In genomic region chr4:25863906-25864418, GRCh38 we compare ENCODE assay signal across 10 cellular contexts. TPM values are rescaled to one million over a fixed set of nuclear protein-coding genes. Genes with fewer than 3 reads are reported as not detected.
DNase-seq lines count a peak whose midpoint lies in the region; ATAC-seq lines count a peak whose summit lies in the region.
"Had no signal": no experiment of that assay in that cellular context is flagged by ENCODE, and none has a peak within 500 bp of the region (broad histone marks: within the 10 kb centered on the region; RNA-seq: fewer than 3 reads in every experiment).

No MANE protein-coding gene starts in this region.

- H3K27me3 Mint-ChIP-seq in activated CD8-positive, alpha-beta memory T cell treated with anti-CD3 and anti-CD28 coated beads, Interleukin-2, amount 10 ng/mL, durations not matched to agents 7 days and 5 days, result no peaks in the 10 kb centered on the region
- H3K27me3 Mint-ChIP-seq in activated CD4-positive, alpha-beta memory T cell treated with anti-CD3 and anti-CD28 coated beads, Interleukin-2, amount 10 ng/mL, durations not matched to agents 7 days and 5 days, result no peaks in the 10 kb centered on the region
- no peaks in the 10 kb centered on the region for H3K27me3 Mint-ChIP-seq in stimulated activated memory B cell treated with anti-CD40 and anti-IgM and Interleukin-4, amounts not matched to agents 10 μg/mL and 1 μg/mL and 100 μg/mL, for 72 hours

- no peak overlapping the region for H3K27ac Mint-ChIP-seq in activated CD8-positive, alpha-beta memory T cell treated with anti-CD3 and anti-CD28 coated beads, Interleukin-2, amount 10 ng/mL, durations not matched to agents 7 days and 5 days
- H3K27ac Mint-ChIP-seq in activated CD4-positive, alpha-beta memory T cell treated with anti-CD3 and anti-CD28 coated beads, Interleukin-2, amount 10 ng/mL, durations not matched to agents 7 days and 5 days, result peak overlapping the region; percentile 71
- H3K27ac Mint-ChIP-seq in stimulated activated memory B cell treated with anti-CD40 and anti-IgM and Interleukin-4, amounts not matched to agents 10 μg/mL and 1 μg/mL and 100 μg/mL, for 72 hours, result peak overlapping the region; percentile 84

- peaks cover 15% of the 10 kb centered on the region for H3K36me3 Mint-ChIP-seq in activated CD8-positive, alpha-beta memory T cell treated with anti-CD3 and anti-CD28 coated beads, Interleukin-2, amount 10 ng/mL, durations not matched to agents 7 days and 5 days
- peaks cover 18% of the 10 kb centered on the region for H3K36me3 Mint-ChIP-seq in activated CD4-positive, alpha-beta memory T cell treated with anti-CD3 and anti-CD28 coated beads, Interleukin-2, amount 10 ng/mL, durations not matched to agents 7 days and 5 days (ENCODE audit: low read depth)
- peaks cover 31% of the 10 kb centered on the region for H3K36me3 Mint-ChIP-seq in stimulated activated memory B cell treated with anti-CD40 and anti-IgM and Interleukin-4, amounts not matched to agents 10 μg/mL and 1 μg/mL and 100 μg/mL, for 72 hours

- POLR2A ChIA-PET in activated CD4-positive, alpha-beta memory T cell treated with anti-CD3 and anti-CD28 coated beads, Interleukin-2, amount 10 ng/mL, durations not matched to agents 7 days and 5 days (lab: Charles Lee), result interaction anchor here (1.0 to 3.7 kb wide), 2 partner anchors 10 to 50 kb away, joined by 4 to 12 read pairs; partner anchors contain the start of gene SMIM20

- CTCF ChIA-PET in activated CD8-positive, alpha-beta memory T cell treated with anti-CD3 and anti-CD28 coated beads, Interleukin-2, amount 10 ng/mL, durations not matched to agents 7 days and 5 days (lab: Charles Lee), result interaction anchor here (1.0 to 2.8 kb wide), 3 partner anchors 10 to 49 kb away, joined by 3 to 8 read pairs (median 5); partner anchors contain the start of gene SMIM20
- CTCF ChIA-PET in activated CD4-positive, alpha-beta memory T cell treated with anti-CD3 and anti-CD28 coated beads, Interleukin-2, amount 10 ng/mL, durations not matched to agents 7 days and 5 days (lab: Charles Lee), result no interaction called here

- peak overlapping the region; percentile 69 for H3K4me3 Mint-ChIP-seq in activated CD8-positive, alpha-beta memory T cell treated with anti-CD3 and anti-CD28 coated beads, Interleukin-2, amount 10 ng/mL, durations not matched to agents 7 days and 5 days
- peak overlapping the region; percentile 69 for H3K4me3 Mint-ChIP-seq in activated CD4-positive, alpha-beta memory T cell treated with anti-CD3 and anti-CD28 coated beads, Interleukin-2, amount 10 ng/mL, durations not matched to agents 7 days and 5 days
- H3K4me3 Mint-ChIP-seq in stimulated activated memory B cell treated with anti-CD40 and anti-IgM and Interleukin-4, amounts not matched to agents 10 μg/mL and 1 μg/mL and 100 μg/mL, for 72 hours, result peak overlapping the region; percentile 85

- no peaks in the 10 kb centered on the region for H3K9me3 Mint-ChIP-seq in activated CD8-positive, alpha-beta memory T cell treated with anti-CD3 and anti-CD28 coated beads, Interleukin-2, amount 10 ng/mL, durations not matched to agents 7 days and 5 days (ENCODE audit: low read depth)
- no peaks in the 10 kb centered on the region for H3K9me3 Mint-ChIP-seq in activated CD4-positive, alpha-beta memory T cell treated with anti-CD3 and anti-CD28 coated beads, Interleukin-2, amount 10 ng/mL, durations not matched to agents 7 days and 5 days
- H3K9me3 Mint-ChIP-seq in stimulated activated memory B cell treated with anti-CD40 and anti-IgM and Interleukin-4, amounts not matched to agents 10 μg/mL and 1 μg/mL and 100 μg/mL, for 72 hours, result peaks cover 3% of the 10 kb centered on the region

- DNase-seq in activated CD8-positive, alpha-beta memory T cell treated with anti-CD3 and anti-CD28 coated beads, Interleukin-2, amount 10 ng/mL, durations not matched to agents 7 days and 5 days, result no peak
- DNase-seq in activated CD8-positive, alpha-beta memory T cell treated with anti-CD3 and anti-CD28 coated beads for 24 hours, result no peak
- no peak for DNase-seq in activated CD4-positive, alpha-beta memory T cell treated with anti-CD3 and anti-CD28 coated beads, Interleukin-2, amount 10 ng/mL, durations not matched to agents 7 days and 5 days
- DNase-seq in iPS-NIHi7 (ENCODE audit: extremely low spot score) (peak; percentile 46), NCI-H526 treated with DMSO at 0.1 percent for 48 hours (lab: John Stamatoyannopoulos, UW) (no peak), HT-29 (ENCODE audit: low spot score) (no peak), foreskin melanocyte (no peak)
- DNase-seq: GM23248, Right ventricle myocardium superior had no signal

- H3K4me1 Mint-ChIP-seq in activated CD8-positive, alpha-beta memory T cell treated with anti-CD3 and anti-CD28 coated beads, Interleukin-2, amount 10 ng/mL, durations not matched to agents 7 days and 5 days, result peaks cover 24% of the 10 kb centered on the region
- peaks cover 38% of the 10 kb centered on the region for H3K4me1 Mint-ChIP-seq in activated CD4-positive, alpha-beta memory T cell treated with anti-CD3 and anti-CD28 coated beads, Interleukin-2, amount 10 ng/mL, durations not matched to agents 7 days and 5 days
- peaks cover 68% of the 10 kb centered on the region for H3K4me1 Mint-ChIP-seq in stimulated activated memory B cell treated with anti-CD40 and anti-IgM and Interleukin-4, amounts not matched to agents 10 μg/mL and 1 μg/mL and 100 μg/mL, for 72 hours

- ATAC-seq in activated CD8-positive, alpha-beta memory T cell treated with anti-CD3 and anti-CD28 coated beads, Interleukin-2, amount 10 ng/mL, durations not matched to agents 7 days and 5 days, result no peak
- ATAC-seq in stimulated activated memory B cell treated with anti-CD40 and anti-IgM and Interleukin-4, amounts not matched to agents 10 μg/mL and 1 μg/mL and 100 μg/mL, for 72 hours, result no peak

RNA-seq across cellular contexts. Expression of gene SEL1L3, which starts 1.2 kb away (rescaled TPM):
- 10 to 100 TPM; 66.3 to 82.8 TPM for total RNA-seq in activated CD8-positive, alpha-beta memory T cell treated with anti-CD3 and anti-CD28 coated beads, Interleukin-2, amount 10 ng/mL, durations not matched to agents 7 days and 5 days
- total RNA-seq in activated CD4-positive, alpha-beta memory T cell treated with anti-CD3 and anti-CD28 coated beads, Interleukin-2, amount 10 ng/mL, durations not matched to agents 7 days and 5 days, result 10 to 100 TPM; 88.3 to 91.3 TPM
- 54.4 and 55.9 TPM in 2 replicates for total RNA-seq in HT-29 (2014; rRNA removed; shearing (Covaris generic))

RNA-seq across cellular contexts. Expression of gene SMIM20, which starts 50.1 kb away (rescaled TPM):
- 1 to 10 TPM; 9.6 to 9.9 TPM for total RNA-seq in activated CD8-positive, alpha-beta memory T cell treated with anti-CD3 and anti-CD28 coated beads, Interleukin-2, amount 10 ng/mL, durations not matched to agents 7 days and 5 days
- 10 to 100 TPM; 11.5 to 14.4 TPM for total RNA-seq in activated CD4-positive, alpha-beta memory T cell treated with anti-CD3 and anti-CD28 coated beads, Interleukin-2, amount 10 ng/mL, durations not matched to agents 7 days and 5 days
- total RNA-seq in HT-29 (2014; rRNA removed; shearing (Covaris generic)), result 19.4 and 22.5 TPM in 2 replicates
